16 cellular contexts compared by ENCODE assay signal in the genomic region with DNA sequence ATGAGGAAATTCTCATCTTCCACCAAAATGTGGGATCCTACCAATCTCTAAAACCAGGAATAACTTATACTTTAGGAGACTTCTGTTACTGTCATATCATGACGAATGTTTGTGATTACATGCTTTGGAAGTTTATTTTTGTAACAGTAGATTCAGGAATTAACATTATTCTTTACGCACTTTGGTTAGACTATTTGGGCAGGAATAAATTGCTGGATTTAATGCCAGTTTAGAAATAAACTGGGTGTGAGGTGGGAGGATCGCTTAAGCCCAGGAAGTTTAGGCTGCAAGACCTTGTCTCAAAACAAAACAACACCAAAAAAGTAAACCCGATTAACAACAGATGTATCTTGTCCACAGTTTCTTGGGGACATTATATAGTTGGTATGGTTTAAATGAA. TPM values are rescaled to one million over a fixed set of nuclear protein-coding genes. Genes with fewer than 3 reads are reported as not detected.
DNase-seq lines count a peak whose midpoint lies in the region; ATAC-seq and TF ChIP-seq lines count a peak whose summit lies in the region.
"Had no signal": no experiment of that assay in that cellular context is flagged by ENCODE, and none has a peak within 500 bp of the region (broad histone marks: within the 10 kb centered on the region; RNA-seq: fewer than 3 reads in every experiment).

No MANE protein-coding gene starts in this region.

- H3K4me3 ChIP-seq in breast epithelium (no peak overlapping the region), stomach smooth muscle (ENCODE audit: low read length in 2 of 2) (no peak overlapping the region)
- H3K4me3 ChIP-seq: MG63 had no signal

- H3K4me1 ChIP-seq in breast epithelium (peaks cover 0 to 18% of the 10 kb centered on the region in 2 donors), stomach smooth muscle (ENCODE audit: control insufficient read depth, insufficient read depth, low read length) (peaks cover 23% of the 10 kb centered on the region)

- no peak for TF ChIP-seq POLR2A in breast epithelium (IDR thresholded peaks at IDR 0.05)

- intact Hi-C loops in breast epithelium (cut with DNase I; ENCODE audit: low total_unique reads) = no loop called here

- H3K4me1 Mint-ChIP-seq in type B pancreatic cell (ENCODE audit: unreplicated experiment) = peaks cover 8% of the 10 kb centered on the region

- TF ChIP-seq CTCF in breast epithelium (IDR thresholded peaks at IDR 0.05) (no peak), type B pancreatic cell (conservative IDR thresholded peaks at IDR 0.05) (no peak)

- no peak overlapping the region for H3K27ac Mint-ChIP-seq in type B pancreatic cell
- H3K27ac Mint-ChIP-seq: activated CD8-positive, alpha-beta T cell treated with anti-CD3 and anti-CD28 coated beads for 36 hours; memory B cell had no signal

- peaks cover 6% of the 10 kb centered on the region for H3K36me3 Mint-ChIP-seq in type B pancreatic cell

- H3K36me3 ChIP-seq in breast epithelium = no peaks in the 10 kb centered on the region
- no peaks in the 10 kb centered on the region for H3K36me3 ChIP-seq in stomach smooth muscle (ENCODE audit: control insufficient read depth in 2 of 2, insufficient read depth in 2 of 2, low read length in 2 of 2)

- DNase-seq in LHCN-M2 (ENCODE audit: low read depth) (peak; percentile 21), breast epithelium (ENCODE audit: low spot score in 2 of 2) (no peak), iris pigment epithelial cell (ENCODE audit: low read depth) (peak; percentile 47), type B pancreatic cell (ENCODE audit: extremely low spot score, unreplicated experiment) (no peak), NCI-H226 (no peak), SHP77 treated with DMSO at 0.1 percent for 48 hours (lab: John Stamatoyannopoulos, UW) (no peak)
- DNase-seq: activated CD8-positive, alpha-beta T cell treated with anti-CD3 and anti-CD28 coated beads for 36 hours; activated effector memory CD4-positive, alpha-beta T cell treated with anti-CD3 and anti-CD28 coated beads, Interleukin-2, amount 50 U/mL, for 16 hours; caudate nucleus; MG63; NCI-H82; stimulated activated CD4-positive, alpha-beta T cell treated with anti-CD3 and anti-CD28 coated beads, Interleukin-1b, Interleukin-23, amount 100 ng/mL, for 48 hours; stimulated activated CD8-positive, alpha-beta memory T cell treated with anti-CD3 and anti-CD28 coated beads, Interleukin-4, amount 100 ng/mL, for 48 hours had no signal

- no peak overlapping the region for H3K4me3 Mint-ChIP-seq in type B pancreatic cell
- H3K4me3 Mint-ChIP-seq: activated CD8-positive, alpha-beta T cell treated with anti-CD3 and anti-CD28 coated beads for 36 hours; memory B cell had no signal

- peak overlapping the region; percentile 74 to 87 for H3K27ac ChIP-seq in breast epithelium
- peak overlapping the region; percentile 58 for H3K27ac ChIP-seq in stomach smooth muscle (ENCODE audit: low read length)

- no peaks in the 10 kb centered on the region for H3K9me3 Mint-ChIP-seq in type B pancreatic cell
- H3K9me3 Mint-ChIP-seq: activated CD8-positive, alpha-beta T cell treated with anti-CD3 and anti-CD28 coated beads for 36 hours; memory B cell had no signal

- no peak overlapping the region for H3K9ac ChIP-seq in stomach smooth muscle (ENCODE audit: low read length in 2 of 2)

- H3K9me3 ChIP-seq in breast epithelium = no peaks in the 10 kb centered on the region
- H3K9me3 ChIP-seq in stomach smooth muscle (ENCODE audit: control insufficient read depth in 2 of 2, low read length in 2 of 2) = no peaks in the 10 kb centered on the region
- H3K9me3 ChIP-seq: MG63 had no signal

- H3K27me3 ChIP-seq in breast epithelium (no peaks in the 10 kb centered on the region), stomach smooth muscle (ENCODE audit: control insufficient read depth in 1 of 2, insufficient read depth in 2 of 2, low read length in 2 of 2) (no peaks in the 10 kb centered on the region)
- H3K27me3 ChIP-seq: MG63 had no signal

- H3K27me3 Mint-ChIP-seq in type B pancreatic cell = no peaks in the 10 kb centered on the region
- H3K27me3 Mint-ChIP-seq: activated CD8-positive, alpha-beta T cell treated with anti-CD3 and anti-CD28 coated beads for 36 hours; memory B cell had no signal

- ATAC-seq in HG03135 (IDR thresholded peaks at IDR 0.05; ENCODE audit: unreplicated experiment) = no peak
- ATAC-seq: activated CD8-positive, alpha-beta T cell treated with anti-CD3 and anti-CD28 coated beads for 36 hours had no signal

RNA-seq across cellular contexts. Expression of a gene that starts 52.1 kb away (rescaled TPM):
- total RNA-seq in LHCN-M2 (2014; rRNA removed) = 11.9 and 14.7 TPM in 2 replicates
- 3.0 TPM for polyA plus RNA-seq in LHCN-M2 (2012)
- 10 to 100 TPM; 20.3 to 30.3 (median 22.2) TPM for total RNA-seq in breast epithelium
- 14.5 and 15.0 TPM in 2 replicates for total RNA-seq in type B pancreatic cell (ENCODE audit: low replicate concordance)

RNA-seq across cellular contexts. Expression of a gene that starts 56.9 kb away (rescaled TPM):
- total RNA-seq in LHCN-M2 (2014; rRNA removed) = 17.1 and 29.7 TPM in 2 replicates
- 60.8 TPM for polyA plus RNA-seq in LHCN-M2 (2012)
- 10 to 100 TPM; 12.8 to 18.4 (median 17.3) TPM for total RNA-seq in breast epithelium
- total RNA-seq in type B pancreatic cell (ENCODE audit: low replicate concordance) = 0.38 and 2.8 TPM in 2 replicates

Comparison
In these comparisons a context has a peak if more than half of its experiments do, and no peak if none do; other contexts are left out.
1. DNase-seq: peak in LHCN-M2 (single experiment) and iris pigment epithelial cell (single experiment); none in breast epithelium (0 of 2), type B pancreatic cell (single experiment), NCI-H226 (single experiment) and SHP77 treated with DMSO at 0.1 percent for 48 hours (single experiment).